ENCODE assay signal across 9 cellular contexts in genomic region chr1:225818229-225818628, GRCh38. TPM values are rescaled to one million over a fixed set of nuclear protein-coding genes. Genes with fewer than 3 reads are reported as not detected.
A peak's percentile ranks its signal among the peaks of the same experiment; 100 is the strongest.
DNase-seq lines count a peak whose midpoint lies in the region; ATAC-seq, FAIRE-seq and TF ChIP-seq lines count a peak whose summit lies in the region.
"Had no signal": no experiment of that assay in that cellular context is flagged by ENCODE, and none has a peak within 500 bp of the region (broad histone marks: within the 10 kb centered on the region; RNA-seq: fewer than 3 reads in every experiment).

No MANE protein-coding gene starts in this region.

- no peak for ATAC-seq in upper lobe of right lung

- H2BK12ac ChIP-seq in H1 (ENCODE audit: low read depth, low read length), result peak overlapping the region; percentile 52

- H3K4me3 ChIP-seq in mammary epithelial cell (replicated peaks in 1 of 3; ENCODE audit: insufficient read depth in 1 of 3, low read depth in 2 of 3, low read length in 3 of 3), result no peak overlapping the region
- no peak overlapping the region for H3K4me3 ChIP-seq in H1 (ENCODE audit: extremely low read depth in 1 of 4, insufficient read depth in 2 of 4, low read depth in 3 of 4, low read length in 4 of 4)
- no peak overlapping the region for H3K4me3 ChIP-seq in upper lobe of right lung
- H3K4me3 ChIP-seq in SK-N-SH (ENCODE audit: low read depth in 2 of 2, low read length in 1 of 2), result no peak overlapping the region

- H3K9me3 Mint-ChIP-seq in MCF 10A (ENCODE audit: unreplicated experiment) (no peaks in the 10 kb centered on the region), nephron progenitor cell (no peaks in the 10 kb centered on the region)

- no peaks in the 10 kb centered on the region for H3K9me3 ChIP-seq in mammary epithelial cell (replicated peaks; ENCODE audit: insufficient read depth, low read length)
- no peaks in the 10 kb centered on the region for H3K9me3 ChIP-seq in H1 (ENCODE audit: insufficient read depth in 2 of 2, low read depth in 1 of 2, low read length in 1 of 2)
- no peaks in the 10 kb centered on the region for H3K9me3 ChIP-seq in upper lobe of right lung
- no peaks in the 10 kb centered on the region for H3K9me3 ChIP-seq in SK-N-SH

- in situ Hi-C loops in mammary epithelial cell (cut with MboI; ENCODE audit: low sequenced_read_pairs in 2 of 2), result no loop called here

- H2BK20ac ChIP-seq in H1 (ENCODE audit: low read length), result no peak overlapping the region

- no peak overlapping the region for H3K18ac ChIP-seq in H1 (ENCODE audit: extremely low read depth, low read length)

- H3K23ac ChIP-seq in H1 (ENCODE audit: insufficient read length), result no peak overlapping the region

- H3K4me1 ChIP-seq in mammary epithelial cell (ENCODE audit: insufficient read depth, low read length) (peaks cover 16% of the 10 kb centered on the region), H1 (replicated peaks in 1 of 4; ENCODE audit: control insufficient read depth in 3 of 4, insufficient read depth in 4 of 4, low read length in 3 of 4) (peaks cover 11 to 33% (median 23%) of the 10 kb centered on the region in 4 experiments), upper lobe of right lung (peaks cover 71% of the 10 kb centered on the region), SK-N-SH (ENCODE audit: control insufficient read depth in 1 of 2, insufficient read depth in 2 of 2, low read depth in 1 of 2, low read length in 1 of 2) (peaks cover 11 to 21% of the 10 kb centered on the region in 2 experiments; a peak in 3 of 4 replicates)

- H4K20me1 ChIP-seq in mammary epithelial cell (ENCODE audit: insufficient read depth, low read length) (no peaks in the 10 kb centered on the region), H1 (replicated peaks in 1 of 2; ENCODE audit: control insufficient read depth in 1 of 2, insufficient read depth in 2 of 2, low read length in 2 of 2) (peaks cover 0 to 2% of the 10 kb centered on the region in 2 experiments), SK-N-SH (ENCODE audit: insufficient read depth) (no peaks in the 10 kb centered on the region)

- no peak overlapping the region; the same call in 1 of the 2 replicates for H2AK5ac ChIP-seq in H1 (ENCODE audit: low read depth, low read length)

- H3K9ac ChIP-seq in mammary epithelial cell (ENCODE audit: insufficient read depth, low read length) (no peak overlapping the region), H1 (replicated peaks in 1 of 4; ENCODE audit: extremely low read depth in 1 of 4, low read depth in 3 of 4, low read length in 3 of 4) (peak overlapping the region in 1 of 4 experiments; percentile 41; a peak in 1 of 7 replicates), SK-N-SH (no peak overlapping the region)

- H4K5ac ChIP-seq in H1 (ENCODE audit: insufficient read length, low read depth, low read length), result no peak overlapping the region

- no peak overlapping the region for H3K56ac ChIP-seq in H1 (replicated peaks; ENCODE audit: insufficient read length, low read depth, low read length)

- H3K4me2 ChIP-seq in mammary epithelial cell (ENCODE audit: insufficient read depth, low read depth, low read length) (no peak overlapping the region), H1 (ENCODE audit: insufficient read depth in 1 of 2, low read depth in 2 of 2, low read length in 2 of 2) (peak overlapping the region in 1 of 2 experiments; percentile 44; a peak in 2 of 4 replicates), SK-N-SH (no peak overlapping the region)

- TF ChIP-seq EP300 in H1 (IDR thresholded peaks at IDR 0.05; ENCODE audit: borderline replicate concordance in 1 of 2, low read depth in 2 of 2, low read length in 2 of 2) (no peak), SK-N-SH (IDR thresholded peaks at IDR 0.05; ENCODE audit: borderline replicate concordance in 1 of 2, low read depth in 1 of 2, low read length in 1 of 2) (no peak)

- no peak overlapping the region for H2BK120ac ChIP-seq in H1 (replicated peaks; ENCODE audit: low read depth, low read length)

- intact Hi-C loops in MCF 10A (cut with micrococcal nuclease) (no loop called here), mammary epithelial cell (cut with micrococcal nuclease) (no loop called here), upper lobe of right lung (cut with DNase I) (no loop called here)

- H3K27me3 Mint-ChIP-seq in MCF 10A (ENCODE audit: insufficient read depth, unreplicated experiment) (no peaks in the 10 kb centered on the region), nephron progenitor cell (ENCODE audit: low read depth, poor library complexity) (peaks cover 3% of the 10 kb centered on the region)

- H3K79me2 ChIP-seq in mammary epithelial cell (ENCODE audit: insufficient read depth, low read length), result no peaks in the 10 kb centered on the region
- peaks cover 0 to 18% of the 10 kb centered on the region in 2 experiments; a peak in 1 of 4 replicates for H3K79me2 ChIP-seq in H1 (ENCODE audit: control insufficient read depth in 1 of 2, insufficient read depth in 2 of 2, low read length in 2 of 2)
- peaks cover 4% of the 10 kb centered on the region; the same call in 1 of the 2 replicates for H3K79me2 ChIP-seq in SK-N-SH (ENCODE audit: insufficient read depth)

- H3K27ac ChIP-seq in mammary epithelial cell (ENCODE audit: insufficient read depth, low read depth, low read length) (no peak overlapping the region), H1 (ENCODE audit: low read depth, low read length) (no peak overlapping the region), upper lobe of right lung (peak overlapping the region; percentile 89), SK-N-SH (ENCODE audit: low read depth in 2 of 2, low read length in 1 of 2) (peak overlapping the region in 1 of 2 experiments; percentile 52; a peak in 1 of 4 replicates)

- WGBS in mammary epithelial cell (ENCODE audit: low coverage, missing lambda C conversion rate), result 84% methylated on average over 7 of the region's 7 CpGs
- WGBS in H1 (ENCODE audit: extremely low coverage in 1 of 2, insufficient coverage in 1 of 2, insufficient read length in 1 of 2, insufficient replicate concordance in 2 of 2, low coverage in 1 of 2, low lambda C conversion rate in 2 of 2, missing lambda C conversion rate in 1 of 2), 2 experiments, result 73% methylated on average over 7 of the region's 7 CpGs; no CpG with 5 or more reads in 1 of the 2 experiments
- 85% methylated on average over 7 of the region's 7 CpGs for WGBS in SK-N-SH (ENCODE audit: low lambda C conversion rate)

- peak overlapping the region; percentile 36 for H4K91ac ChIP-seq in H1 (replicated peaks; ENCODE audit: insufficient read length, low read length)

- H3F3A ChIP-seq in SK-N-SH (replicated peaks; ENCODE audit: insufficient read depth), result peaks cover 3% of the 10 kb centered on the region

- no peak overlapping the region for H3K14ac ChIP-seq in H1 (ENCODE audit: insufficient read length)

- BruUV-seq in MCF 10A (replicated peaks; lab: Mats Ljungman, UMichigan) (no TSS peak), mammary epithelial cell (replicated peaks; lab: Mats Ljungman, UMichigan) (no TSS peak)

- no peak overlapping the region for H4K8ac ChIP-seq in H1 (ENCODE audit: extremely low read depth, insufficient read depth, low read length)

- H3K4ac ChIP-seq in H1 (replicated peaks; ENCODE audit: insufficient read length, low read depth, low read length), result no peak overlapping the region

- TF ChIP-seq RAD21 in H1 (IDR thresholded peaks at IDR 0.05 in 1 of 2, conservative IDR thresholded peaks at IDR 0.05 in 1 of 2; ENCODE audit: low read depth in 2 of 2, low read length in 2 of 2), result no peak
- TF ChIP-seq RAD21 in SK-N-SH (IDR thresholded peaks at IDR 0.05; ENCODE audit: low read length), result no peak

- no peak for FAIRE-seq in H1 (lab: Jason Lieb, UNC)

- H3K36me3 ChIP-seq in mammary epithelial cell (ENCODE audit: insufficient read depth, low read length) (no peaks in the 10 kb centered on the region), H1 (ENCODE audit: control insufficient read depth in 2 of 4, insufficient read depth in 4 of 4, low read length in 3 of 4) (no peaks in the 10 kb centered on the region; a peak in 1 of 8 replicates), upper lobe of right lung (no peaks in the 10 kb centered on the region), SK-N-SH (replicated peaks in 1 of 2; ENCODE audit: control insufficient read depth in 1 of 2, insufficient read depth in 2 of 2, low read length in 1 of 2) (peaks cover 5 to 12% of the 10 kb centered on the region in 2 experiments)

- H3K36me3 Mint-ChIP-seq in MCF 10A (ENCODE audit: insufficient read depth, unreplicated experiment) (peaks cover 14% of the 10 kb centered on the region), nephron progenitor cell (ENCODE audit: low read depth) (peaks cover 12% of the 10 kb centered on the region)

- no peak for TF ChIP-seq POLR2A in H1 (IDR thresholded peaks at IDR 0.05; ENCODE audit: control extremely low read depth in 1 of 2, low read depth in 2 of 2, low read length in 2 of 2)

- no peak for TF ChIP-seq CTCF in MCF 10A (IDR thresholded peaks at IDR 0.05; ENCODE audit: unreplicated experiment)
- TF ChIP-seq CTCF in mammary epithelial cell (conservative IDR thresholded peaks at IDR 0.05 in 1 of 2, IDR thresholded peaks at IDR 0.05 in 1 of 2; ENCODE audit: extremely low read depth in 1 of 2, insufficient read depth in 1 of 2, low read depth in 1 of 2, low read length in 2 of 2), result no peak
- no peak for TF ChIP-seq CTCF in H1 (IDR thresholded peaks at IDR 0.05; ENCODE audit: control extremely low read depth in 1 of 3, insufficient read depth in 1 of 3, low read depth in 1 of 3, low read length in 3 of 3)
- TF ChIP-seq CTCF in nephron progenitor cell (IDR thresholded peaks at IDR 0.05), result no peak
- no peak for TF ChIP-seq CTCF in upper lobe of right lung (IDR thresholded peaks at IDR 0.05)
- no peak for TF ChIP-seq CTCF in SK-N-SH (IDR thresholded peaks at IDR 0.05)

- H3K4me1 Mint-ChIP-seq in MCF 10A (ENCODE audit: insufficient read depth, unreplicated experiment), result peaks cover 48% of the 10 kb centered on the region
- H3K4me1 Mint-ChIP-seq in nephron progenitor cell, result peaks cover 81% of the 10 kb centered on the region

- CTCF ChIA-PET in MCF 10A (lab: Yijun Ruan, JAX) (interaction anchor here (0.6 to 4.8 kb wide), 13 partner anchors 8 to 732 kb away, joined by 3 to 33 read pairs (median 4); partner anchors contain the start of genes EPHX1 and SRP9), mammary epithelial cell (lab: Charles Lee; ENCODE audit: low non-redundant PET) (no interaction called here), H1 (lab: Charles Lee; ENCODE audit: partially characterized antibody) (interaction anchor here (0.8 to 2.0 kb wide), 8 partner anchors 8 to 343 kb away, joined by 3 to 6 read pairs (median 4); partner anchors contain the start of genes EPHX1 and SRP9), SK-N-SH (lab: Yijun Ruan, JAX) (interaction anchor here (1.1 kb wide), 1 partner anchor 344 kb away, joined by 4 read pairs; no protein-coding TSS in a partner anchor)

- POLR2A ChIA-PET in MCF 10A (lab: Yijun Ruan, JAX), result interaction anchor here (0.6 to 6.0 kb wide), 17 partner anchors 8 to 312 kb away, joined by 3 to 85 read pairs (median 3); partner anchors contain the start of genes EPHX1, PYCR2, SRP9 and TMEM63A
- POLR2A ChIA-PET in H1 (lab: Charles Lee; ENCODE audit: partially characterized antibody), result interaction anchor here (0.5 to 13.3 kb wide), 11 partner anchors 8 to 1121 kb away, joined by 3 to 166 read pairs (median 3); partner anchors contain the start of genes EPHX1 and SRP9
- POLR2A ChIA-PET in SK-N-SH (lab: Yijun Ruan, JAX), result interaction anchor here (1.4 kb wide), 1 partner anchor 106 kb away, joined by 4 read pairs; the partner anchor contains the start of gene PYCR2

- H3K23me2 ChIP-seq in H1 (ENCODE audit: low read depth, low read length), result no peaks in the 10 kb centered on the region

- H2BK15ac ChIP-seq in H1 (ENCODE audit: low read length), result no peak overlapping the region

- dilution Hi-C loops in mammary epithelial cell (cut with HindIII; ENCODE audit: low sequenced_read_pairs), result loop anchor here (5.0 kb wide), 1 partner anchor 104 kb away; the partner anchor contains the start of gene PYCR2

- H3K27me3 ChIP-seq in mammary epithelial cell (ENCODE audit: insufficient read depth, low read length), result no peaks in the 10 kb centered on the region
- no peaks in the 10 kb centered on the region for H3K27me3 ChIP-seq in H1 (replicated peaks in 1 of 4; ENCODE audit: control insufficient read depth in 3 of 4, extremely low read depth in 1 of 4, insufficient read depth in 3 of 4, low read length in 3 of 4)
- H3K27me3 ChIP-seq in upper lobe of right lung, result no peaks in the 10 kb centered on the region
- no peaks in the 10 kb centered on the region for H3K27me3 ChIP-seq in SK-N-SH (ENCODE audit: insufficient read depth)

- peaks cover 8% of the 10 kb centered on the region for H3K79me1 ChIP-seq in H1 (ENCODE audit: low read depth, low read length)

- no peak overlapping the region for H2AFZ ChIP-seq in mammary epithelial cell (ENCODE audit: low read depth, low read length)
- H2AFZ ChIP-seq in H1 (ENCODE audit: low read length), result no peak overlapping the region
- no peak overlapping the region for H2AFZ ChIP-seq in SK-N-SH (ENCODE audit: low read depth)

- H3K4me3 Mint-ChIP-seq in MCF 10A (ENCODE audit: unreplicated experiment) (no peak overlapping the region), nephron progenitor cell (peak overlapping the region; percentile 50)

- H3K27ac Mint-ChIP-seq in MCF 10A (ENCODE audit: low read depth, unreplicated experiment) (peak overlapping the region; percentile 98), nephron progenitor cell (peak overlapping the region; percentile 95)

- H3K9me2 ChIP-seq in SK-N-SH, result no peaks in the 10 kb centered on the region

- H2BK5ac ChIP-seq in H1 (ENCODE audit: low read depth, low read length), result no peak overlapping the region; the same call in 1 of the 2 replicates

- no peak for DNase-seq in MCF 10A (ENCODE audit: unreplicated experiment)
- DNase-seq in mammary epithelial cell, result no peak
- no peak for DNase-seq in H1 (ENCODE audit: low read depth in 1 of 2, low spot score in 2 of 2)
- DNase-seq in nephron progenitor cell, result no peak
- DNase-seq in upper lobe of right lung, result no peak
- no peak for DNase-seq in NOMO-1 treated with DMSO at 0.1 percent for 48 hours (lab: John Stamatoyannopoulos, UW; ENCODE audit: unreplicated experiment)
- no peak for DNase-seq in SK-N-SH
- DNase-seq in NCI-H2029 treated with DMSO at 0.1 percent for 48 hours (lab: John Stamatoyannopoulos, UW), result no peak
- DNase-seq: NCI-H1694 treated with DMSO at 0.1 percent for 48 hours had no signal

RNA-seq across cellular contexts. Expression of gene EPHX1, which starts 8.3 kb away (rescaled TPM):
- total RNA-seq in MCF 10A (2022) (25.0 and 35.8 TPM in 2 replicates), mammary epithelial cell (10 to 100 TPM; 22.8 to 32.8 TPM), upper lobe of right lung (245 TPM)
- polyA plus RNA-seq in mammary epithelial cell (17.6 TPM), H1 (2011; rRNA removed) (45.3 and 47.6 TPM in 2 replicates), SK-N-SH (2012; rRNA removed) (22.6 and 45.7 TPM in 2 replicates)
- polyA minus RNA-seq in mammary epithelial cell, result 15.2 TPM
- total RNA-seq in H1 (2021; fragmentation: NEBNext Ultra II Directional; extraction: Animal tissue kit (Norgen Biotek cat#: 25700)), result 79.1 and 80.0 TPM in 2 replicates
- 23.5 TPM for polyA plus RNA-seq in H1 (2011; cell fraction: cytosol; rRNA removed)
- 50.9 TPM for polyA plus RNA-seq in H1 (2011; cell fraction: nucleus; rRNA removed)
- 87.4 to 98.2 TPM (median 91.4 TPM) in 4 replicates for polyA plus RNA-seq in H1 (2012, experiment 1 of 2)
- polyA plus RNA-seq in H1 (2012, experiment 2 of 2), result 157 TPM
- 157 TPM for polyA plus RNA-seq in H1 (2013, experiment 1 of 2)
- polyA plus RNA-seq in H1 (2013, experiment 2 of 2), result 166 TPM
- polyA minus RNA-seq in H1 (2011; rRNA and poly(A)+ RNA removed), result 30.1 and 31.7 TPM in 2 replicates
- 19.2 TPM for polyA minus RNA-seq in H1 (2011; cell fraction: cytosol; rRNA and poly(A)+ RNA removed)
- polyA minus RNA-seq in H1 (2011; cell fraction: nucleus; rRNA and poly(A)+ RNA removed), result 22.1 TPM
- 28.3 and 33.1 TPM in 2 replicates for polyA plus RNA-seq in SK-N-SH (2012; cell fraction: cytosol; rRNA removed)
- polyA plus RNA-seq in SK-N-SH (2012; cell fraction: nucleus; rRNA removed), result 36.0 and 37.1 TPM in 2 replicates

RNA-seq across cellular contexts. Expression of gene SRP9, which starts 40.6 kb away (rescaled TPM):
- total RNA-seq in MCF 10A (2022), result 417 and 511 TPM in 2 replicates
- total RNA-seq in mammary epithelial cell, result 100 to 1,000 TPM; 164 to 214 TPM
- 228 TPM for polyA plus RNA-seq in mammary epithelial cell
- 74.5 TPM for polyA minus RNA-seq in mammary epithelial cell
- total RNA-seq in H1 (2021; fragmentation: NEBNext Ultra II Directional; extraction: Animal tissue kit (Norgen Biotek cat#: 25700)), result 446 and 448 TPM in 2 replicates
- 342 and 572 TPM in 2 replicates for polyA plus RNA-seq in H1 (2011; rRNA removed)
- polyA plus RNA-seq in H1 (2011; cell fraction: cytosol; rRNA removed), result 639 TPM
- 94.4 TPM for polyA plus RNA-seq in H1 (2011; cell fraction: nucleus; rRNA removed)
- 256 to 682 TPM (median 537 TPM) in 4 replicates for polyA plus RNA-seq in H1 (2012, experiment 1 of 2)
- 59.1 TPM for polyA plus RNA-seq in H1 (2012, experiment 2 of 2)
- polyA plus RNA-seq in H1 (2013, experiment 1 of 2), result 274 TPM
- polyA plus RNA-seq in H1 (2013, experiment 2 of 2), result 272 TPM
- 150 and 182 TPM in 2 replicates for polyA minus RNA-seq in H1 (2011; rRNA and poly(A)+ RNA removed)
- 259 TPM for polyA minus RNA-seq in H1 (2011; cell fraction: cytosol; rRNA and poly(A)+ RNA removed)
- polyA minus RNA-seq in H1 (2011; cell fraction: nucleus; rRNA and poly(A)+ RNA removed), result 78.2 TPM
- 157 TPM for total RNA-seq in upper lobe of right lung
- polyA plus RNA-seq in SK-N-SH (2012; rRNA removed), result 156 and 292 TPM in 2 replicates
- polyA plus RNA-seq in SK-N-SH (2012; cell fraction: cytosol; rRNA removed), result 324 and 359 TPM in 2 replicates
- 60.3 and 116 TPM in 2 replicates for polyA plus RNA-seq in SK-N-SH (2012; cell fraction: nucleus; rRNA removed)
